9 cellular contexts compared by ENCODE assay signal in the genomic region with DNA sequence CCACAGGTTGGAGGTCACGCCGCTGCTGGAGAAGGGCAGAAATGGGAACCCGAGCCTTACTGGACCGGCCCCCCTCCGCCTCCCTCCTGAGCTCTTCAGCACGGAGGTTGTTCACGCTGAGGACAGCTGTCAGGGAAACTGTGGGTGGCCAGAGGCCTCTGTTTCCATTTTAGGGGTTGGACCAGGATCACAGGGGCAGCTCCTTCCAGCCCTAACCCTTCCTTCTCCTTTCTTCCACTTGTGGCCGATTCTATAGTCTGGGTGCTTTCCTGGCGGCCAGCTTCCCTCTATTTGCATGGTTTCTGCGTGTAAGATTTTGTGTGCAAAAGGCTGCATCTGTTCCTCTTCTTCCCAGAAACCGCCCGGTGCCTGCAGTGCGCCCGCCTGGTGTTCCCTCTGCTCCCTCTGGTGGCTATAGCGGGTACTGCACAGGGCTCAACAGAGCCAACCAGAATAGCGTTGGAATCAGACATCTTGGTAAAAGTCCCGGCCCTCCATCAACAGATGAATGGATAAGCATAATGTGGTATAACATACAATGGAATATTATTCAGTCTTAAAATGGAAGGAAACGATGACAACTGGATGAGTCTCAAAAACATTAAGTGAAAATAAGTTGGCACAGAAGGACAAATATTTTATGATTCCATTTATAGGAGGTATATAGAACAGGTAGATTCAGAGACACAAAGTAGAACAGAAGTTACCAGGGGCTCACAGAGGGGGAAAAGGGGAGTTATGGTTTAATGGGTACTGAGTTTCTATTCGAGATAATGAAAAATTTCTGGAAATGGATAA. TPM values are rescaled to one million over a fixed set of nuclear protein-coding genes. Genes with fewer than 3 reads are reported as not detected.
A peak's percentile ranks its signal among the peaks of the same experiment; 100 is the strongest.
DNase-seq lines count a peak whose midpoint lies in the region; ATAC-seq and TF ChIP-seq lines count a peak whose summit lies in the region.
"Had no signal": no experiment of that assay in that cellular context is flagged by ENCODE, and none has a peak within 500 bp of the region (broad histone marks: within the 10 kb centered on the region; RNA-seq: fewer than 3 reads in every experiment).

No MANE protein-coding gene starts in this region.

- peak; percentile 34 for DNase-seq in DMS153 (lab: John Stamatoyannopoulos, UW)
- DNase-seq in NOMO-1 treated with DMSO at 0.1 percent for 48 hours (lab: John Stamatoyannopoulos, UW; ENCODE audit: unreplicated experiment) = peak; percentile 78
- peak; percentile 65 to 66 for DNase-seq in activated CD8-positive, alpha-beta memory T cell treated with anti-CD3 and anti-CD28 coated beads for 4 hours (ENCODE audit: low read depth in 2 of 2)
- peak; percentile 95 for DNase-seq in endodermal cell
- peak; percentile 80 to 95 for DNase-seq in mesothelial cell of epicardium (ENCODE audit: low spot score in 2 of 2, unreplicated experiment in 2 of 2)
- DNase-seq in stimulated activated CD8-positive, alpha-beta memory T cell treated with anti-CD3 and anti-CD28 coated beads, Interleukin-2, amount 100 ng/mL, for 48 hours (ENCODE audit: low read depth in 2 of 2) = peak; percentile 74 to 81

- H3K27ac ChIP-seq in endodermal cell (ENCODE audit: low read depth, low read length) = no peak overlapping the region

- H3K9ac ChIP-seq in endodermal cell (ENCODE audit: extremely low read depth, low read length, poor library complexity, severe bottlenecking) = no peak overlapping the region

- peaks cover 14% of the 10 kb centered on the region for H3K9me3 ChIP-seq in endodermal cell (ENCODE audit: control insufficient read depth, low read length)

- H3K4me3 Mint-ChIP-seq in endodermal cell (no peak overlapping the region), mesothelial cell of epicardium (no peak overlapping the region)

- H3K4me1 Mint-ChIP-seq in endodermal cell (peaks cover 9% of the 10 kb centered on the region), mesothelial cell of epicardium (peaks cover 14% of the 10 kb centered on the region)

- no peaks in the 10 kb centered on the region for H3K36me3 ChIP-seq in endodermal cell (ENCODE audit: control insufficient read depth, insufficient read depth, low read length)

- peak; percentile 61 for ATAC-seq in HG03354 (IDR thresholded peaks at IDR 0.05; ENCODE audit: poor library complexity, severe bottlenecking, unreplicated experiment)
- no peak for ATAC-seq in HG02870 (IDR thresholded peaks at IDR 0.05; ENCODE audit: unreplicated experiment)

- H3K4me3 ChIP-seq in endodermal cell (ENCODE audit: low read length) = no peak overlapping the region

- H3K27me3 Mint-ChIP-seq in endodermal cell (ENCODE audit: insufficient read depth) (peaks cover 22% of the 10 kb centered on the region), mesothelial cell of epicardium (ENCODE audit: low read depth) (peaks cover 2% of the 10 kb centered on the region)

- TF ChIP-seq CTCF in endodermal cell (conservative IDR thresholded peaks at IDR 0.05) = peak; percentile 99
- TF ChIP-seq CTCF in mesothelial cell of epicardium (IDR thresholded peaks at IDR 0.05; ENCODE audit: unreplicated experiment) = peak; percentile 98

- H3K27ac Mint-ChIP-seq in endodermal cell (no peak overlapping the region), mesothelial cell of epicardium (no peak overlapping the region)

- 2 to 26% methylated on average over 7 to 19 of the region's 19 CpGs for WGBS in endodermal cell (ENCODE audit: insufficient coverage in 1 of 2, insufficient read length in 1 of 2), 2 experiments

- peaks cover 4% of the 10 kb centered on the region for H3K4me1 ChIP-seq in endodermal cell (ENCODE audit: control insufficient read depth, insufficient read depth, low read length)

- H3K36me3 Mint-ChIP-seq in endodermal cell (ENCODE audit: low read depth) (no peaks in the 10 kb centered on the region), mesothelial cell of epicardium (no peaks in the 10 kb centered on the region)

- H3K9me3 Mint-ChIP-seq in endodermal cell (peaks cover 11% of the 10 kb centered on the region), mesothelial cell of epicardium (peaks cover 5% of the 10 kb centered on the region)

- no peaks in the 10 kb centered on the region for H3K27me3 ChIP-seq in endodermal cell (ENCODE audit: control insufficient read depth, insufficient read depth, low read length, poor library complexity, severe bottlenecking)

RNA-seq across cellular contexts. Expression of a gene that starts 8.4 kb away (rescaled TPM):
- total RNA-seq in endodermal cell (under 1 TPM in 1 of 2 donors, not detected in 1; 0.22 TPM), mesothelial cell of epicardium (not detected in 3 replicates)
- not detected for polyA plus RNA-seq in endodermal cell (2013, experiment 1 of 2)
- polyA plus RNA-seq in endodermal cell (2013, experiment 2 of 2) = not detected
- polyA plus RNA-seq: esophagus had no signal

RNA-seq across cellular contexts. Expression of a gene that starts 39.3 kb away (rescaled TPM):
- total RNA-seq in endodermal cell = not detected
- 0.28 TPM for polyA plus RNA-seq in endodermal cell (2013, experiment 1 of 2)
- not detected for polyA plus RNA-seq in endodermal cell (2013, experiment 2 of 2)
- total RNA-seq in mesothelial cell of epicardium = not detected in 3 replicates
- polyA plus RNA-seq: esophagus had no signal

Comparison
In these comparisons a context has a peak if more than half of its experiments do, and no peak if none do; other contexts are left out.
1. DNase-seq: peak in every context shown above with its lines; median percentile 95 in endodermal cell; 88 in mesothelial cell of epicardium; 78 in NOMO-1 treated with DMSO at 0.1 percent for 48 hours; 78 in stimulated activated CD8-positive, alpha-beta memory T cell treated with anti-CD3 and anti-CD28 coated beads, Interleukin-2, amount 100 ng/mL, for 48 hours; 66 in activated CD8-positive, alpha-beta memory T cell treated with anti-CD3 and anti-CD28 coated beads for 4 hours; 34 in DMS153.